ENCODE assay signal across 12 cellular contexts in the genomic region with DNA sequence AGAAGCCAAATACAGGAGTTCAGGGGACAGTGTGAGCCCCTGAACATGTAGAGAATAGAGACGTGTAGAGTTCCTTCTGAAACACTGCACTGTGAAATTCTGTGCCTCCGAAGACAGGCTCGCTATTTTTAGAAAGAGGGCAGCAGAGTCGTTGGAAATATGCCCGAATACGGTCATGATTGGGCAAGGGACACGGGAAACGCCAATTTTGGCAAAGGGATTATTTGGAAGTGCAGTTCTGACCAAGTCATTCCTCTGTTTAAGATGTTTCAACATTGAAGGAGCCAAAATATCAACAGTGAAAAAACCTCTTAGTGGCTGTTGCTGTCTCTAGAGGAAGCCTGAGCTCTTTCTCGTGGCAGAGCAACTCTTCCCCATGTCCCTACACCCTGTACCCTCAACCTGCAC. TPM values are rescaled to one million over a fixed set of nuclear protein-coding genes. Genes with fewer than 3 reads are reported as not detected.
DNase-seq lines count a peak whose midpoint lies in the region; ATAC-seq and TF ChIP-seq lines count a peak whose summit lies in the region.
"Had no signal": no experiment of that assay in that cellular context is flagged by ENCODE, and none has a peak within 500 bp of the region (broad histone marks: within the 10 kb centered on the region; RNA-seq: fewer than 3 reads in every experiment).

No MANE protein-coding gene starts in this region.

- peak overlapping the region; percentile 63 for H3K4me2 ChIP-seq in parathyroid adenoma (ENCODE audit: low read length)

- H3K4me1 ChIP-seq in parathyroid adenoma (peaks cover 15% of the 10 kb centered on the region), HAP-1 (no peaks in the 10 kb centered on the region)

- in situ Hi-C loops in HAP-1 (cut with MboI; ENCODE audit: low sequenced_read_pairs) = no loop called here

- H3K4me1 Mint-ChIP-seq in activated T-cell treated with anti-CD3 and anti-CD28 coated beads, Interleukin-2, amount 50 U/mL, for 4 hours (ENCODE audit: low read depth) = peaks cover 22% of the 10 kb centered on the region

- no peak for ATAC-seq in activated T-cell treated with anti-CD3 and anti-CD28 coated beads, Interleukin-2, amount 50 U/mL, for 4 hours
- no peak for ATAC-seq in HG03520 (IDR thresholded peaks at IDR 0.05; ENCODE audit: unreplicated experiment)

- no peak overlapping the region for H3K9ac ChIP-seq in parathyroid adenoma

- no peaks in the 10 kb centered on the region for H3K79me2 ChIP-seq in parathyroid adenoma

- TF ChIP-seq CTCF in AG09309 (IDR thresholded peaks at IDR 0.05; ENCODE audit: control insufficient read depth, insufficient read depth, low read depth, low read length, missing control alignments) (no peak), fibroblast of villous mesenchyme (IDR thresholded peaks at IDR 0.05; ENCODE audit: insufficient read depth, low read depth, low read length) (no peak), parathyroid adenoma (IDR thresholded peaks at IDR 0.05) (peak; percentile 6)

- no peaks in the 10 kb centered on the region for H3K36me3 ChIP-seq in parathyroid adenoma (ENCODE audit: control insufficient read depth, insufficient read depth, low read length)
- no peaks in the 10 kb centered on the region for H3K36me3 ChIP-seq in HAP-1 (replicated peaks)

- H3K27me3 Mint-ChIP-seq in activated T-cell treated with anti-CD3 and anti-CD28 coated beads, Interleukin-2, amount 50 U/mL, for 4 hours (ENCODE audit: low read depth) = peaks cover 3% of the 10 kb centered on the region

- H3K27ac ChIP-seq in parathyroid adenoma = peak overlapping the region; percentile 95
- H3K27ac ChIP-seq: epithelial cell of prostate had no signal

- DNase-seq in AG09309 (ENCODE audit: low read depth) = peak; percentile 67
- DNase-seq in RPMI7951 (ENCODE audit: low read depth) = peak; percentile 57
- DNase-seq in fibroblast of villous mesenchyme (ENCODE audit: low read depth) = peak; percentile 84
- DNase-seq in activated T-cell treated with anti-CD3 and anti-CD28 coated beads, Interleukin-2, amount 50 U/mL, for 4 hours = no peak
- no peak for DNase-seq in SW 1271 (lab: John Stamatoyannopoulos, UW)
- no peak for DNase-seq in HAP-1 (ENCODE audit: low spot score in 2 of 2)
- DNase-seq: DND-41, NCI-H187, SIG-M5 had no signal

- no peaks in the 10 kb centered on the region for H3K9me3 Mint-ChIP-seq in activated T-cell treated with anti-CD3 and anti-CD28 coated beads, Interleukin-2, amount 50 U/mL, for 4 hours

- H2AFZ ChIP-seq in parathyroid adenoma = peak overlapping the region; percentile 83

- H3K9me3 ChIP-seq in parathyroid adenoma (ENCODE audit: control insufficient read depth, low read length) (no peaks in the 10 kb centered on the region), HAP-1 (no peaks in the 10 kb centered on the region)

- no peak overlapping the region for H3K4me3 Mint-ChIP-seq in activated T-cell treated with anti-CD3 and anti-CD28 coated beads, Interleukin-2, amount 50 U/mL, for 4 hours

- H3K36me3 Mint-ChIP-seq in activated T-cell treated with anti-CD3 and anti-CD28 coated beads, Interleukin-2, amount 50 U/mL, for 4 hours (ENCODE audit: insufficient read depth) = no peaks in the 10 kb centered on the region

- no peaks in the 10 kb centered on the region for H3K27me3 ChIP-seq in parathyroid adenoma (ENCODE audit: control insufficient read depth, insufficient read depth, low read length)
- H3K27me3 ChIP-seq in HAP-1 (ENCODE audit: low read depth) = no peaks in the 10 kb centered on the region

- no peak overlapping the region for H3K4me3 ChIP-seq in AG09309 (ENCODE audit: control insufficient read depth, low read depth, low read length)
- no peak overlapping the region for H3K4me3 ChIP-seq in fibroblast of villous mesenchyme (ENCODE audit: low read depth, low read length)
- peak overlapping the region; percentile 21 for H3K4me3 ChIP-seq in parathyroid adenoma (ENCODE audit: low read depth, low read length)
- H3K4me3 ChIP-seq in HAP-1 = no peak overlapping the region

RNA-seq across cellular contexts. Expression of gene CBX6, which starts 9.5 kb away (rescaled TPM):
- 14.5 and 23.5 TPM in 2 replicates for total RNA-seq in RPMI7951 (2014; rRNA removed; shearing (Covaris generic))
- total RNA-seq in fibroblast of villous mesenchyme = 57.7 and 66.5 TPM in 2 replicates
- 100 to 1,000 TPM; 192 to 225 (median 207) TPM for total RNA-seq in activated T-cell treated with anti-CD3 and anti-CD28 coated beads, Interleukin-2, amount 50 U/mL, for 4 hours

RNA-seq across cellular contexts. Expression of gene NPTXR, which starts 37.6 kb away (rescaled TPM):
- 0.12 and 0.39 TPM in 2 replicates for total RNA-seq in RPMI7951 (2014; rRNA removed; shearing (Covaris generic))
- total RNA-seq in fibroblast of villous mesenchyme = 0.64 and 0.86 TPM in 2 replicates
- 1 to 10 TPM; 2.0 to 2.5 (median 2.2) TPM for total RNA-seq in activated T-cell treated with anti-CD3 and anti-CD28 coated beads, Interleukin-2, amount 50 U/mL, for 4 hours

Comparison
In these comparisons a context has a peak if more than half of its experiments do, and no peak if none do; other contexts are left out.
1. DNase-seq: peak in AG09309 (single experiment), RPMI7951 (single experiment) and fibroblast of villous mesenchyme (single experiment); none in activated T-cell treated with anti-CD3 and anti-CD28 coated beads, Interleukin-2, amount 50 U/mL, for 4 hours (single experiment), SW 1271 (0 of 2) and HAP-1 (0 of 2).